Comparison of ENCODE assay signal across 8 cellular contexts in genomic region chr1:43067856-43068751, GRCh38.
A peak's percentile ranks its signal among the peaks of the same experiment; 100 is the strongest.
DNase-seq lines count a peak whose midpoint lies in the region; TF ChIP-seq lines count a peak whose summit lies in the region.

No MANE protein-coding gene starts in this region.

- TF ChIP-seq CTCF in testis (IDR thresholded peaks at IDR 0.05) = no peak

- peaks cover 33% of the 10 kb centered on the region for H3K27me3 ChIP-seq in adipocyte (replicated peaks; ENCODE audit: control insufficient read depth, insufficient read depth, low read length)
- H3K27me3 ChIP-seq in testis = no peaks in the 10 kb centered on the region

- no peak overlapping the region for H3K27ac ChIP-seq in testis

- no peaks in the 10 kb centered on the region for H3K9me3 ChIP-seq in adipocyte (ENCODE audit: control insufficient read depth, low read length)
- no peaks in the 10 kb centered on the region for H3K9me3 ChIP-seq in testis

- H3K9ac ChIP-seq in adipocyte (ENCODE audit: low read length) = no peak overlapping the region

- DNase-seq in stimulated activated CD4-positive, alpha-beta T cell treated with anti-CD3 and anti-CD28 coated beads, Interleukin-4, amount 100 ng/mL, for 1 hour = peak; percentile 9
- DNase-seq in stimulated activated CD4-positive, alpha-beta T cell treated with anti-CD3 and anti-CD28 coated beads, Interleukin-2, amount 100 ng/mL, for 48 hours = no peak
- peak; percentile 35 for DNase-seq in adipocyte (ENCODE audit: low read depth)
- DNase-seq in islet precursor cell = peak; percentile 60
- DNase-seq in testis = no peak
- no peak for DNase-seq in posterior vena cava (ENCODE audit: low spot score)
- no peak for DNase-seq in COLO829 (ENCODE audit: low spot score)
- no peak for DNase-seq in GDM1 (lab: John Stamatoyannopoulos, UW)

- H3K4me3 ChIP-seq in adipocyte (ENCODE audit: low read length) (peak overlapping the region; percentile 45), testis (peak overlapping the region; percentile 34 to 35)

- H3K36me3 ChIP-seq in adipocyte (ENCODE audit: control insufficient read depth, insufficient read depth, low read length, severe bottlenecking) (no peaks in the 10 kb centered on the region), testis (ENCODE audit: low read depth, missing control alignments) (no peaks in the 10 kb centered on the region)

- H3K4me1 ChIP-seq in adipocyte (ENCODE audit: control insufficient read depth, insufficient read depth, low read length) = no peaks in the 10 kb centered on the region
- peaks cover 5% of the 10 kb centered on the region for H3K4me1 ChIP-seq in testis

- TF ChIP-seq POLR2A in testis (IDR thresholded peaks at IDR 0.05) = no peak

- intact Hi-C loops in testis (cut with DNase I; ENCODE audit: low total_unique reads) = loop anchor here (5.0 kb wide), 1 partner anchor 146 kb away; no protein-coding TSS in a partner anchor
- intact Hi-C loops in posterior vena cava (cut with DNase I) = loop anchor here in 1 of 2 donors (1.0 kb wide), 1 partner anchor 17 kb away; no protein-coding TSS in a partner anchor

- WGBS in testis, 2 donors = 10 to 27% methylated on average over 16 to 60 of the region's 64 CpGs

Comparison
In these comparisons a context has a peak if more than half of its experiments do, and no peak if none do; other contexts are left out.
1. DNase-seq: peak in stimulated activated CD4-positive, alpha-beta T cell treated with anti-CD3 and anti-CD28 coated beads, Interleukin-4, amount 100 ng/mL, for 1 hour (single experiment), adipocyte (single experiment) and islet precursor cell (single experiment); none in stimulated activated CD4-positive, alpha-beta T cell treated with anti-CD3 and anti-CD28 coated beads, Interleukin-2, amount 100 ng/mL, for 48 hours (0 of 2), testis (single experiment), posterior vena cava (single experiment), COLO829 (single experiment) and GDM1 (single experiment).